ENCODE assay signal across 9 cellular contexts in genomic region chr12:22083167-22083566, GRCh38. TPM values are rescaled to one million over a fixed set of nuclear protein-coding genes. Genes with fewer than 3 reads are reported as not detected.
DNase-seq lines count a peak whose midpoint lies in the region; ATAC-seq, FAIRE-seq and TF ChIP-seq lines count a peak whose summit lies in the region.
"Had no signal": no experiment of that assay in that cellular context is flagged by ENCODE, and none has a peak within 500 bp of the region (broad histone marks: within the 10 kb centered on the region; RNA-seq: fewer than 3 reads in every experiment).

No MANE protein-coding gene starts in this region.

- H3K4me1 Mint-ChIP-seq in activated naive CD8-positive, alpha-beta T cell treated with anti-CD3 and anti-CD28 coated beads for 36 hours = no peaks in the 10 kb centered on the region
- H3K4me1 Mint-ChIP-seq: activated naive CD8-positive, alpha-beta T cell treated with anti-CD3 and anti-CD28 coated beads, Interleukin-2, amount 10 ng/mL, durations not matched to agents 7 days and 5 days had no signal

- ATAC-seq in Right ventricle myocardium superior (ENCODE audit: poor library complexity) (peak; percentile 58), Right ventricle myocardium inferior (no peak), lung (ENCODE audit: insufficient read depth, low FRiP score) (no peak), HG02642 (IDR thresholded peaks at IDR 0.05; ENCODE audit: poor library complexity, unreplicated experiment) (no peak), GM21717 (IDR thresholded peaks at IDR 0.05; ENCODE audit: unreplicated experiment) (no peak)

- no peak overlapping the region for H3K4me3 Mint-ChIP-seq in activated naive CD8-positive, alpha-beta T cell treated with anti-CD3 and anti-CD28 coated beads for 36 hours
- H3K4me3 Mint-ChIP-seq: activated naive CD8-positive, alpha-beta T cell treated with anti-CD3 and anti-CD28 coated beads, Interleukin-2, amount 10 ng/mL, durations not matched to agents 7 days and 5 days had no signal

- TF ChIP-seq CTCF in bronchial epithelial cell (IDR thresholded peaks at IDR 0.05; ENCODE audit: insufficient read depth, low read length, severe bottlenecking) = peak; percentile 25
- peak; percentile 45 for TF ChIP-seq CTCF in lung (IDR thresholded peaks at IDR 0.05; ENCODE audit: control extremely low read depth, extremely low read depth)

- H3K4me3 ChIP-seq in bronchial epithelial cell (ENCODE audit: low read depth, low read length) = no peak overlapping the region
- H3K4me3 ChIP-seq in lung = no peak overlapping the region

- no peaks in the 10 kb centered on the region for H3K4me1 ChIP-seq in lung (ENCODE audit: control insufficient read depth in 2 of 2, insufficient read depth in 2 of 2, low read length in 2 of 2)

- no peak overlapping the region for H3K27ac Mint-ChIP-seq in activated naive CD8-positive, alpha-beta T cell treated with anti-CD3 and anti-CD28 coated beads for 36 hours
- H3K27ac Mint-ChIP-seq: activated naive CD8-positive, alpha-beta T cell treated with anti-CD3 and anti-CD28 coated beads, Interleukin-2, amount 10 ng/mL, durations not matched to agents 7 days and 5 days had no signal

- H3K9me3 ChIP-seq in lung (ENCODE audit: control insufficient read depth in 2 of 2, insufficient read depth in 1 of 2, low read length in 1 of 2) = no peaks in the 10 kb centered on the region

- intact Hi-C loops in Right ventricle myocardium superior (cut with DNase I) = loop anchor here (5.0 kb wide), 1 partner anchor 374 kb away; no protein-coding TSS in a partner anchor
- intact Hi-C loops in Right ventricle myocardium inferior (cut with DNase I) = loop anchor here (1.0 to 5.0 kb wide), 3 partner anchors 254 to 378 kb away; no protein-coding TSS in a partner anchor

- H3K36me3 ChIP-seq in bronchial epithelial cell (ENCODE audit: control insufficient read depth, insufficient read depth, low read length) = no peaks in the 10 kb centered on the region
- no peaks in the 10 kb centered on the region for H3K36me3 ChIP-seq in lung (ENCODE audit: control insufficient read depth in 2 of 2, insufficient read depth in 2 of 2, low read length in 2 of 2)

- H3K27me3 ChIP-seq in bronchial epithelial cell (ENCODE audit: control insufficient read depth, insufficient read depth, low read length) (no peaks in the 10 kb centered on the region), lung (ENCODE audit: control insufficient read depth, insufficient read depth) (no peaks in the 10 kb centered on the region)

- DNase-seq in Right ventricle myocardium superior (no peak), Right ventricle myocardium inferior (ENCODE audit: missing footprints) (no peak), NCI-H446 (lab: John Stamatoyannopoulos, UW) (peak; percentile 28 to 40), bronchial epithelial cell (ENCODE audit: low read depth) (peak; percentile 50), lung (ENCODE audit: low spot score) (no peak)
- no peak for DNase-seq in activated naive CD8-positive, alpha-beta T cell treated with anti-CD3 and anti-CD28 coated beads for 36 hours
- DNase-seq: activated naive CD8-positive, alpha-beta T cell treated with anti-CD3 and anti-CD28 coated beads, Interleukin-2, amount 10 ng/mL, durations not matched to agents 7 days and 5 days had no signal

- H3K27ac ChIP-seq in lung (ENCODE audit: low read depth in 1 of 2, low read length in 1 of 2) = no peak overlapping the region

- no peak for FAIRE-seq in bronchial epithelial cell (lab: Jason Lieb, UNC)

- H3K27me3 Mint-ChIP-seq in activated naive CD8-positive, alpha-beta T cell treated with anti-CD3 and anti-CD28 coated beads for 36 hours = no peaks in the 10 kb centered on the region

- H3K9me3 Mint-ChIP-seq in activated naive CD8-positive, alpha-beta T cell treated with anti-CD3 and anti-CD28 coated beads for 36 hours = peaks cover 3% of the 10 kb centered on the region
- H3K9me3 Mint-ChIP-seq: activated naive CD8-positive, alpha-beta T cell treated with anti-CD3 and anti-CD28 coated beads, Interleukin-2, amount 10 ng/mL, durations not matched to agents 7 days and 5 days had no signal

- no peaks in the 10 kb centered on the region for H3K36me3 Mint-ChIP-seq in activated naive CD8-positive, alpha-beta T cell treated with anti-CD3 and anti-CD28 coated beads for 36 hours
- H3K36me3 Mint-ChIP-seq: activated naive CD8-positive, alpha-beta T cell treated with anti-CD3 and anti-CD28 coated beads, Interleukin-2, amount 10 ng/mL, durations not matched to agents 7 days and 5 days had no signal

RNA-seq across cellular contexts. Expression of gene CMAS, which starts 37.1 kb away (rescaled TPM):
- total RNA-seq in Right ventricle myocardium superior (35.1 TPM), Right ventricle myocardium inferior (34.6 TPM), bronchial epithelial cell (26.6 and 46.3 TPM in 2 replicates), lung (10 to 100 TPM; 25.9 to 37.4 TPM)
- polyA plus RNA-seq in lung = 10 to 100 TPM; 22.4 to 29.3 TPM
- 10 to 100 TPM; 37.9 to 38.2 TPM for total RNA-seq in activated naive CD8-positive, alpha-beta T cell treated with anti-CD3 and anti-CD28 coated beads for 36 hours

Comparison
In these comparisons a context has a peak if more than half of its experiments do, and no peak if none do; other contexts are left out.
1. DNase-seq: peak in NCI-H446 (2 of 2) and bronchial epithelial cell (single experiment); none in Right ventricle myocardium superior (single experiment), Right ventricle myocardium inferior (single experiment), lung (single experiment) and activated naive CD8-positive, alpha-beta T cell treated with anti-CD3 and anti-CD28 coated beads for 36 hours (single experiment).